ENCODE assay signal across 27 cellular contexts in genomic region chr11:47470671-47471070, GRCh38. TPM values are rescaled to one million over a fixed set of nuclear protein-coding genes. Genes with fewer than 3 reads are reported as not detected.
A peak's percentile ranks its signal among the peaks of the same experiment; 100 is the strongest.
DNase-seq lines count a peak whose midpoint lies in the region; ATAC-seq and TF ChIP-seq lines count a peak whose summit lies in the region.
"Had no signal": no experiment of that assay in that cellular context is flagged by ENCODE, and none has a peak within 500 bp of the region (broad histone marks: within the 10 kb centered on the region; RNA-seq: fewer than 3 reads in every experiment).

No MANE protein-coding gene starts in this region.

- peak overlapping the region; percentile 41 for H3K27ac ChIP-seq in stomach smooth muscle (ENCODE audit: low read length)
- H3K27ac ChIP-seq in suprapubic skin, result no peak overlapping the region
- H3K27ac ChIP-seq: BLaER1, right atrium auricular region had no signal

- no peak for ATAC-seq in GM18502 (IDR thresholded peaks at IDR 0.05; ENCODE audit: poor library complexity, unreplicated experiment)
- ATAC-seq: GM12878, heart left ventricle had no signal

- no peak overlapping the region for H3K9ac ChIP-seq in stomach smooth muscle (ENCODE audit: low read length in 2 of 2)
- H3K9ac ChIP-seq: BLaER1 had no signal

- TF ChIP-seq POLR2A in suprapubic skin (IDR thresholded peaks at IDR 0.05), result no peak

- H3K9me3 ChIP-seq in stomach smooth muscle (ENCODE audit: control insufficient read depth in 2 of 2, low read length in 2 of 2) (no peaks in the 10 kb centered on the region), suprapubic skin (no peaks in the 10 kb centered on the region)
- H3K9me3 ChIP-seq: BLaER1, HAP-1, heart left ventricle, right atrium auricular region had no signal

- H3K27ac Mint-ChIP-seq in activated naive CD4-positive, alpha-beta T cell treated with anti-CD3 and anti-CD28 coated beads, Interleukin-2, amount 50 U/mL, for 24 hours, result peak overlapping the region; percentile 70
- peak overlapping the region; percentile 20 for H3K27ac Mint-ChIP-seq in activated T-helper 1 cell treated with anti-CD3 and anti-CD28 coated beads, Interleukin-12 subunit alpha, Interleukin-12 subunit beta, Interleukin-2, Interleukin-4 antibody, amounts not matched to agents 30 ng/mL and 10 ng/mL and 1 ng/mL, durations not matched to agents 14 hours and 24 hours and 36 hours
- H3K27ac Mint-ChIP-seq: activated B cell treated with CpG ODN at 0.5 μM for 24 hours; activated naive CD4-positive, alpha-beta T cell treated with anti-CD3 and anti-CD28 coated beads for 36 hours had no signal

- no peak for DNase-seq in activated naive CD4-positive, alpha-beta T cell treated with anti-CD3 and anti-CD28 coated beads, Interleukin-2, amount 50 U/mL, for 16 hours
- no peak for DNase-seq in activated T-helper 1 cell treated with anti-CD3 and anti-CD28 coated beads, Interleukin-12 subunit alpha, Interleukin-12 subunit beta, Interleukin-2, Interleukin-4 antibody, amounts not matched to agents 30 ng/mL and 10 ng/mL and 1 ng/mL, durations not matched to agents 14 hours and 24 hours and 36 hours (ENCODE audit: low spot score)
- DNase-seq in mesenteric fat pad (ENCODE audit: low spot score), result peak; percentile 62
- no peak for DNase-seq in AG08395 (ENCODE audit: low spot score)
- no peak for DNase-seq in suprapubic skin (ENCODE audit: low spot score in 2 of 2)
- DNase-seq: activated B cell treated with CpG ODN at 0.5 μM for 24 hours; activated CD4-positive, alpha-beta T cell treated with anti-CD3 and anti-CD28 coated beads, Interleukin-2, amount 50 U/mL, for 48 hours; activated naive CD4-positive, alpha-beta T cell treated with anti-CD3 and anti-CD28 coated beads for 36 hours; effector CD4-positive, alpha-beta T cell; heart left ventricle; Karpas-422; NCI-H1436 treated with DMSO at 0.1 percent for 48 hours; NCI-H2107; NCI-H446; OCI-M1; stimulated activated CD4-positive, alpha-beta T cell treated with anti-CD3 and anti-CD28 coated beads, Interleukin-15, amount 100 ng/mL, for 24 hours; T1000 had no signal

- no peaks in the 10 kb centered on the region for H3K9me3 Mint-ChIP-seq in activated naive CD4-positive, alpha-beta T cell treated with anti-CD3 and anti-CD28 coated beads, Interleukin-2, amount 50 U/mL, for 24 hours
- H3K9me3 Mint-ChIP-seq in activated T-helper 1 cell treated with anti-CD3 and anti-CD28 coated beads, Interleukin-12 subunit alpha, Interleukin-12 subunit beta, Interleukin-2, Interleukin-4 antibody, amounts not matched to agents 30 ng/mL and 10 ng/mL and 1 ng/mL, durations not matched to agents 14 hours and 24 hours and 36 hours, result no peaks in the 10 kb centered on the region
- H3K9me3 Mint-ChIP-seq: activated B cell treated with CpG ODN at 0.5 μM for 24 hours; activated naive CD4-positive, alpha-beta T cell treated with anti-CD3 and anti-CD28 coated beads for 36 hours had no signal

- H3K4me3 ChIP-seq in stomach smooth muscle (ENCODE audit: low read length in 2 of 2) (no peak overlapping the region), suprapubic skin (no peak overlapping the region)
- H3K4me3 ChIP-seq: BLaER1, GM12878, HAP-1, heart left ventricle, right atrium auricular region had no signal

- H3K36me3 ChIP-seq in stomach smooth muscle (ENCODE audit: control insufficient read depth in 2 of 2, insufficient read depth in 2 of 2, low read length in 2 of 2) (peaks cover 49 to 54% of the 10 kb centered on the region in 2 donors), suprapubic skin (peaks cover 74% of the 10 kb centered on the region)

- WGBS in suprapubic skin, result 88% methylated on average over 4 of the region's 4 CpGs

- no peak for TF ChIP-seq EP300 in suprapubic skin (IDR thresholded peaks at IDR 0.05)

- H3K27me3 ChIP-seq in stomach smooth muscle (ENCODE audit: control insufficient read depth in 1 of 2, insufficient read depth in 2 of 2, low read length in 2 of 2), result no peaks in the 10 kb centered on the region
- no peaks in the 10 kb centered on the region for H3K27me3 ChIP-seq in suprapubic skin
- H3K27me3 ChIP-seq: BLaER1, heart left ventricle, right atrium auricular region had no signal

- no peak overlapping the region for H3K4me3 Mint-ChIP-seq in activated naive CD4-positive, alpha-beta T cell treated with anti-CD3 and anti-CD28 coated beads, Interleukin-2, amount 50 U/mL, for 24 hours
- no peak overlapping the region for H3K4me3 Mint-ChIP-seq in activated T-helper 1 cell treated with anti-CD3 and anti-CD28 coated beads, Interleukin-12 subunit alpha, Interleukin-12 subunit beta, Interleukin-2, Interleukin-4 antibody, amounts not matched to agents 30 ng/mL and 10 ng/mL and 1 ng/mL, durations not matched to agents 14 hours and 24 hours and 36 hours
- H3K4me3 Mint-ChIP-seq: activated B cell treated with CpG ODN at 0.5 μM for 24 hours; activated naive CD4-positive, alpha-beta T cell treated with anti-CD3 and anti-CD28 coated beads for 36 hours had no signal

- H3K36me3 Mint-ChIP-seq in activated naive CD4-positive, alpha-beta T cell treated with anti-CD3 and anti-CD28 coated beads, Interleukin-2, amount 50 U/mL, for 24 hours, result peaks cover 15% of the 10 kb centered on the region
- peaks cover 57% of the 10 kb centered on the region for H3K36me3 Mint-ChIP-seq in activated T-helper 1 cell treated with anti-CD3 and anti-CD28 coated beads, Interleukin-12 subunit alpha, Interleukin-12 subunit beta, Interleukin-2, Interleukin-4 antibody, amounts not matched to agents 30 ng/mL and 10 ng/mL and 1 ng/mL, durations not matched to agents 14 hours and 24 hours and 36 hours (ENCODE audit: low read depth)

- TF ChIP-seq CTCF in suprapubic skin (IDR thresholded peaks at IDR 0.05), result no peak

- intact Hi-C loops in activated T-helper 1 cell treated with anti-CD3 and anti-CD28 coated beads, Interleukin-12 subunit alpha, Interleukin-12 subunit beta, Interleukin-2, Interleukin-4 antibody, amounts not matched to agents 30 ng/mL and 10 ng/mL and 1 ng/mL, durations not matched to agents 14 hours and 24 hours and 36 hours (cut with micrococcal nuclease), result no loop called here

- H3K4me1 Mint-ChIP-seq in activated naive CD4-positive, alpha-beta T cell treated with anti-CD3 and anti-CD28 coated beads, Interleukin-2, amount 50 U/mL, for 24 hours, result peaks cover 10% of the 10 kb centered on the region
- peaks cover 13% of the 10 kb centered on the region for H3K4me1 Mint-ChIP-seq in activated T-helper 1 cell treated with anti-CD3 and anti-CD28 coated beads, Interleukin-12 subunit alpha, Interleukin-12 subunit beta, Interleukin-2, Interleukin-4 antibody, amounts not matched to agents 30 ng/mL and 10 ng/mL and 1 ng/mL, durations not matched to agents 14 hours and 24 hours and 36 hours (ENCODE audit: low read depth)
- H3K4me1 Mint-ChIP-seq: activated B cell treated with CpG ODN at 0.5 μM for 24 hours had no signal

- no peaks in the 10 kb centered on the region for H3K27me3 Mint-ChIP-seq in activated naive CD4-positive, alpha-beta T cell treated with anti-CD3 and anti-CD28 coated beads, Interleukin-2, amount 50 U/mL, for 24 hours
- no peaks in the 10 kb centered on the region for H3K27me3 Mint-ChIP-seq in activated T-helper 1 cell treated with anti-CD3 and anti-CD28 coated beads, Interleukin-12 subunit alpha, Interleukin-12 subunit beta, Interleukin-2, Interleukin-4 antibody, amounts not matched to agents 30 ng/mL and 10 ng/mL and 1 ng/mL, durations not matched to agents 14 hours and 24 hours and 36 hours (ENCODE audit: insufficient read depth)
- H3K27me3 Mint-ChIP-seq: activated B cell treated with CpG ODN at 0.5 μM for 24 hours had no signal

- peaks cover 41% of the 10 kb centered on the region for H3K4me1 ChIP-seq in stomach smooth muscle (ENCODE audit: control insufficient read depth, insufficient read depth, low read length)
- H3K4me1 ChIP-seq in suprapubic skin, result peaks cover 24% of the 10 kb centered on the region
- H3K4me1 ChIP-seq: BLaER1, HAP-1 had no signal

RNA-seq across cellular contexts. Expression of gene RAPSN, which starts 21.7 kb away (rescaled TPM):
- total RNA-seq in activated T-helper 1 cell treated with anti-CD3 and anti-CD28 coated beads, Interleukin-12 subunit alpha, Interleukin-12 subunit beta, Interleukin-2, Interleukin-4 antibody, amounts not matched to agents 30 ng/mL and 10 ng/mL and 1 ng/mL, durations not matched to agents 14 hours and 24 hours and 36 hours, result 0.51 and 0.62 TPM in 2 replicates
- total RNA-seq in mesenteric fat pad (0.55 TPM), suprapubic skin (1 to 10 TPM in 2 of 4 donors, under 1 TPM in 1, not detected in 1; 0.59 to 4.6 (median 1.0) TPM)
- total RNA-seq: activated naive CD4-positive, alpha-beta T cell treated with anti-CD3 and anti-CD28 coated beads for 36 hours; Daoy; epithelial cell of proximal tubule; right atrium auricular region; subcutaneous adipose tissue had no signal

RNA-seq across cellular contexts. Expression of gene PSMC3, which starts 44.4 kb away (rescaled TPM):
- total RNA-seq in activated T-helper 1 cell treated with anti-CD3 and anti-CD28 coated beads, Interleukin-12 subunit alpha, Interleukin-12 subunit beta, Interleukin-2, Interleukin-4 antibody, amounts not matched to agents 30 ng/mL and 10 ng/mL and 1 ng/mL, durations not matched to agents 14 hours and 24 hours and 36 hours, result 219 and 222 TPM in 2 replicates
- 116 TPM for total RNA-seq in mesenteric fat pad
- total RNA-seq in suprapubic skin, result 100 to 1,000 TPM in 3 of 4 donors, 10 to 100 TPM in 1; 52.5 to 124 (median 103) TPM
